8 cellular contexts compared by ENCODE assay signal in the genomic region with DNA sequence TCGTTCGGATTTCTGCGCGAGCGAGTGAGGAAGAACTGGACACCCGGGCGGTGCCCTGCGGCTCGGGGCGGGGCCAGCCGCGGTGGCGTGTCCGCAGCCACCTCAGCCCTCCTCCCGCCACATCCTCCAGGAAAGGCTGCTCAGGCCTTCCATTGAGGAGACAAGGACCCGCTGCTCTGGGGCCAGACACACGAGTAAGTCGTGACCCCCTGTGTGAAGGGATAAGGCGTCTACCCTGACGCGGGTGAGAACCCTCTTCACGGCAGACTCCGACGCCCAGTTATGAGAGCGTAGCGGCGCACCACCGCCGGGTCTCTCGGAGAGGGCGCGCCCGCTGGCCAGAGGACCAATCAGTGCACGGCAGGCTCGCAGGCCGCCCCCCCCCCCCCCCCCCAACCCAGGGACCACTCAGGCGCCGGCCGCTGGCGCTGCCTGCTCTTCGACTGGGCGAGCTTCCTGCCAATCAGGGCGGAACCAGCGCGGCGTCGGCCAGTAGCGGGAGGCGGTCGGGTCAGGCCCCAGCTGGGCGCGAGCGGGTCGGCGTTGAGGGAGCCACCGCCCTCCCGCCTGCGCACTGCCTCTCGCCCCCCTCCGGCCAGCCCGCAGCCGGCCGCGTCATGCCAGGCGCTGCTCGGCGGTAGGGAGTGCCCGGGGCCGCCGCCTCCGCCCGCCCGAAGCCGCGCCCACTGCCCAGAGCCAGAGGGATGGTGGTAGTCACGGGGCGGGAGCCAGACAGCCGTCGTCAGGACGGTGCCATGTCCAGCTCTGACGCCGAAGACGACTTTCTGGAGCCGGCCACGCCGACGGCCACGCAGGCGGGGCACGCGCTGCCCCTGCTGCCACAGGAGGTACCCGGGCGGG. TPM values are rescaled to one million over a fixed set of nuclear protein-coding genes. Genes with fewer than 3 reads are reported as not detected.
DNase-seq lines count a peak whose midpoint lies in the region; ATAC-seq, FAIRE-seq and TF ChIP-seq lines count a peak whose summit lies in the region.

Gene KCTD7 (plus strand): TSS at position 521 of the 861 bp plus-strand sequence. CDS start 184 bp downstream, at position 705.

- intact Hi-C loops in Right ventricle myocardium superior (cut with DNase I), result loop anchor here (5.0 kb wide), 1 partner anchor 36 kb away; no protein-coding TSS in a partner anchor
- intact Hi-C loops in tibial artery (cut with DNase I; ENCODE audit: low total_unique reads), result loop anchor here (2.0 to 10.0 kb wide), 4 partner anchors 36 to 134 kb away; partner anchors contain the start of gene RABGEF1

- H3K79me2 ChIP-seq in parathyroid adenoma, result peaks cover 4% of the 10 kb centered on the region

- no peaks in the 10 kb centered on the region for H3K27me3 Mint-ChIP-seq in activated naive CD8-positive, alpha-beta T cell treated with anti-CD3 and anti-CD28 coated beads, Interleukin-2, amount 50 U/mL, for 24 hours

- H3K36me3 ChIP-seq in parathyroid adenoma (ENCODE audit: control insufficient read depth, insufficient read depth, low read length), result no peaks in the 10 kb centered on the region
- H3K36me3 ChIP-seq in tibial artery, result peaks cover 3 to 7% (median 6%) of the 10 kb centered on the region in 3 donors

- H3K4me3 Mint-ChIP-seq in activated naive CD8-positive, alpha-beta T cell treated with anti-CD3 and anti-CD28 coated beads, Interleukin-2, amount 50 U/mL, for 24 hours, result peak within 1 kb of the TSS; percentile 83

- H3K9me3 ChIP-seq in parathyroid adenoma (ENCODE audit: control insufficient read depth, low read length) (no peaks in the 10 kb centered on the region), tibial artery (no peaks in the 10 kb centered on the region)

- H3K9me3 Mint-ChIP-seq in activated naive CD8-positive, alpha-beta T cell treated with anti-CD3 and anti-CD28 coated beads, Interleukin-2, amount 50 U/mL, for 24 hours, result no peaks in the 10 kb centered on the region

- H3K4me1 ChIP-seq in parathyroid adenoma (peaks cover 3% of the 10 kb centered on the region), tibial artery (peaks cover 0 to 25% (median 13%) of the 10 kb centered on the region in 4 donors)

- peak within 1 kb of the TSS; percentile 83 for H3K4me2 ChIP-seq in parathyroid adenoma (ENCODE audit: low read length)

- peak within 1 kb of the TSS; percentile 88 for H3K27ac Mint-ChIP-seq in activated naive CD8-positive, alpha-beta T cell treated with anti-CD3 and anti-CD28 coated beads, Interleukin-2, amount 50 U/mL, for 24 hours

- peaks cover 48% of the 10 kb centered on the region for H3K4me1 Mint-ChIP-seq in activated naive CD8-positive, alpha-beta T cell treated with anti-CD3 and anti-CD28 coated beads, Interleukin-2, amount 50 U/mL, for 24 hours

- ATAC-seq in HG02798 (IDR thresholded peaks at IDR 0.05; ENCODE audit: poor library complexity, unreplicated experiment) (peak; percentile 91), Right ventricle myocardium superior (ENCODE audit: poor library complexity) (peak; percentile 95)
- peak; percentile 96 for ATAC-seq in activated naive CD8-positive, alpha-beta T cell treated with anti-CD3 and anti-CD28 coated beads, Interleukin-2, amount 50 U/mL, for 24 hours

- H3K36me3 Mint-ChIP-seq in activated naive CD8-positive, alpha-beta T cell treated with anti-CD3 and anti-CD28 coated beads, Interleukin-2, amount 50 U/mL, for 24 hours (ENCODE audit: low read depth), result no peaks in the 10 kb centered on the region

- TF ChIP-seq CTCF in parathyroid adenoma (IDR thresholded peaks at IDR 0.05), result peak; percentile 8
- TF ChIP-seq CTCF in tibial artery (IDR thresholded peaks at IDR 0.05), result peak in 1 of 2 experiments; percentile 5

- TF ChIP-seq POLR2A in GM12891 (IDR thresholded peaks at IDR 0.05; ENCODE audit: low read depth, low read length), result peak; percentile 98

- H3K4me3 ChIP-seq in parathyroid adenoma (ENCODE audit: low read depth, low read length) (peak within 1 kb of the TSS; percentile 85), tibial artery (peak within 1 kb of the TSS; percentile 64 to 77)

- peak within 1 kb of the TSS; percentile 80 for H3K9ac ChIP-seq in parathyroid adenoma

- H3K27ac ChIP-seq in parathyroid adenoma, result peak within 1 kb of the TSS; percentile 98
- peak within 1 kb of the TSS; percentile 90 to 98 for H3K27ac ChIP-seq in tibial artery

- FAIRE-seq in GM12891 (lab: Jason Lieb, UNC), result peak; percentile 94

- peak; percentile 96 for DNase-seq in GM12891 (ENCODE audit: insufficient read length, low spot score)
- peak; percentile 86 for DNase-seq in NCI-H1417 treated with DMSO at 0.1 percent for 48 hours (lab: John Stamatoyannopoulos, UW)
- DNase-seq in SW 1271 (lab: John Stamatoyannopoulos, UW), result peak; percentile 85 to 94
- DNase-seq in activated naive CD8-positive, alpha-beta T cell treated with anti-CD3 and anti-CD28 coated beads, Interleukin-2, amount 50 U/mL, for 24 hours, result peak; percentile 96
- DNase-seq in Right ventricle myocardium superior, result peak; percentile 99
- DNase-seq in tibial artery, result peak; percentile 97 to 100

- peak within 1 kb of the TSS; percentile 100 for H2AFZ ChIP-seq in parathyroid adenoma

- H3K27me3 ChIP-seq in parathyroid adenoma (ENCODE audit: control insufficient read depth, insufficient read depth, low read length), result no peaks in the 10 kb centered on the region
- no peaks in the 10 kb centered on the region for H3K27me3 ChIP-seq in tibial artery

TF ChIP-seq in GM12891, 5 proteins besides CTCF, POLR2A, EP300 and RAD21:
- TF ChIP-seq SPI1 (IDR thresholded peaks at IDR 0.05; ENCODE audit: low read depth, low read length), result no peak
- TF ChIP-seq TAF1 (IDR thresholded peaks at IDR 0.05; ENCODE audit: low read depth, low read length), result peak; percentile 83
- TF ChIP-seq POU2F2 (IDR thresholded peaks at IDR 0.05; ENCODE audit: low read depth, low read length), result peak; percentile 75; the same call in 1 of the 2 replicates
- TF ChIP-seq POLR2AphosphoS5 (IDR thresholded peaks at IDR 0.05; ENCODE audit: low read depth, low read length), result peak; percentile 97

RNA-seq across cellular contexts. Expression of gene KCTD7, which starts in this region (rescaled TPM):
- polyA plus RNA-seq in GM12891 (2012; ENCODE audit: low read depth, missing spikeins), result 3.5 TPM
- total RNA-seq in Right ventricle myocardium superior, result 8.0 TPM

Comparison
In these comparisons a context has a peak if more than half of its experiments do, and no peak if none do; other contexts are left out.
1. Peak in every context shown above with its lines: DNase-seq, ATAC-seq, H3K4me3 ChIP-seq and H3K27ac ChIP-seq.